In genomic region chr1:59261537-59261936, GRCh38 we compare ENCODE assay signal across 20 cellular contexts. TPM values are rescaled to one million over a fixed set of nuclear protein-coding genes. Genes with fewer than 3 reads are reported as not detected.
A peak's percentile ranks its signal among the peaks of the same experiment; 100 is the strongest.
DNase-seq lines count a peak whose midpoint lies in the region; ATAC-seq and TF ChIP-seq lines count a peak whose summit lies in the region.
"Had no signal": no experiment of that assay in that cellular context is flagged by ENCODE, and none has a peak within 500 bp of the region (broad histone marks: within the 10 kb centered on the region; RNA-seq: fewer than 3 reads in every experiment).

No MANE protein-coding gene starts in this region.

- H3K4me3 ChIP-seq in fibroblast of mammary gland (ENCODE audit: control insufficient read depth, low read depth, low read length) (no peak overlapping the region), hepatocyte (no peak overlapping the region), thoracic aorta (no peak overlapping the region)

- H3K79me2 ChIP-seq in hepatocyte, result no peaks in the 10 kb centered on the region

- H3K36me3 ChIP-seq in hepatocyte (replicated peaks; ENCODE audit: insufficient read depth, low read depth) (no peaks in the 10 kb centered on the region), thoracic aorta (no peaks in the 10 kb centered on the region)
- H3K36me3 ChIP-seq: brain microvascular endothelial cell had no signal

- no peaks in the 10 kb centered on the region for H3K27me3 ChIP-seq in hepatocyte
- no peaks in the 10 kb centered on the region for H3K27me3 ChIP-seq in thoracic aorta (replicated peaks; ENCODE audit: insufficient read depth)
- H3K27me3 ChIP-seq: brain microvascular endothelial cell had no signal

- H3K4me2 ChIP-seq in hepatocyte, result no peak overlapping the region

- DNase-seq in HEK293T (ENCODE audit: extremely low spot score) (no peak), fibroblast of mammary gland (ENCODE audit: low read depth) (peak; percentile 85), hepatocyte (ENCODE audit: low spot score) (peak; percentile 10), thoracic aorta (ENCODE audit: low spot score) (no peak), cortex of kidney (lab: John Stamatoyannopoulos, UW) (no peak), anterior cingulate cortex (lab: John Stamatoyannopoulos, UW) (no peak)
- DNase-seq: activated CD4-positive, alpha-beta T cell treated with anti-CD3 and anti-CD28 coated beads for 48 hours; activated CD8-positive, alpha-beta memory T cell treated with anti-CD3 and anti-CD28 coated beads, Interleukin-2, amount 10 ng/mL, durations not matched to agents 7 days and 5 days; activated naive CD8-positive, alpha-beta T cell treated with anti-CD3 and anti-CD28 coated beads, Interleukin-2, amount 10 ng/mL, durations not matched to agents 7 days and 5 days; brain microvascular endothelial cell; CD4-positive, alpha-beta T cell; KBM-7; NCI-H187 treated with DMSO at 0.1 percent for 48 hours; NCI-H774; OCI-M1; SIG-M5; stimulated activated CD4-positive, alpha-beta T cell treated with anti-CD3 and anti-CD28 coated beads, Interleukin-4, amount 100 ng/mL, for 1 hour; T-cell had no signal

- 60% methylated on average over 1 of the region's 1 CpG for WGBS in hepatocyte (ENCODE audit: low lambda C conversion rate, missing lambda C conversion rate)

- CTCF ChIA-PET in HEK293T (lab: Yijun Ruan, JAX), result interaction anchor here (0.6 kb wide), 1 partner anchor 40 kb away, joined by 5 read pairs; no protein-coding TSS in a partner anchor

- no peaks in the 10 kb centered on the region for H4K20me1 ChIP-seq in hepatocyte (ENCODE audit: insufficient read depth, poor library complexity, severe bottlenecking)

- POLR2A ChIA-PET in HEK293T (lab: Yijun Ruan, JAX), result no interaction called here

- TF ChIP-seq CTCF in fibroblast of mammary gland (conservative IDR thresholded peaks at IDR 0.05; ENCODE audit: control insufficient read depth, insufficient read depth, low read depth, low read length) (no peak), hepatocyte (IDR thresholded peaks at IDR 0.05; ENCODE audit: poor library complexity) (no peak), thoracic aorta (IDR thresholded peaks at IDR 0.05) (no peak)

- no peak overlapping the region for H2AFZ ChIP-seq in hepatocyte

- H3K9me2 ChIP-seq in hepatocyte (replicated peaks; ENCODE audit: insufficient read depth), result no peaks in the 10 kb centered on the region

- H3K27ac ChIP-seq in hepatocyte, result peak overlapping the region; percentile 20
- peak overlapping the region; percentile 7 to 54 for H3K27ac ChIP-seq in thoracic aorta
- H3K27ac ChIP-seq: brain microvascular endothelial cell had no signal

- no peak for ATAC-seq in thoracic aorta (ENCODE audit: insufficient number of reproducible peaks, low FRiP score, low read depth)
- no peak for ATAC-seq in HG03097 (IDR thresholded peaks at IDR 0.05; ENCODE audit: low FRiP score, unreplicated experiment)
- no peak for ATAC-seq in GM21717 (IDR thresholded peaks at IDR 0.05; ENCODE audit: unreplicated experiment)
- ATAC-seq: activated CD8-positive, alpha-beta memory T cell treated with anti-CD3 and anti-CD28 coated beads, Interleukin-2, amount 10 ng/mL, durations not matched to agents 7 days and 5 days; T-cell had no signal

- H3K4me1 ChIP-seq in hepatocyte (ENCODE audit: insufficient read depth) (no peaks in the 10 kb centered on the region), thoracic aorta (ENCODE audit: control insufficient read depth in 1 of 2, low read depth in 2 of 2) (peaks cover 20 to 32% of the 10 kb centered on the region in 2 donors)

- H3K9me3 ChIP-seq in hepatocyte (ENCODE audit: low read depth), result no peaks in the 10 kb centered on the region
- H3K9me3 ChIP-seq in thoracic aorta, result no peaks in the 10 kb centered on the region

TF ChIP-seq in HEK293T, 16 proteins besides CTCF, POLR2A, EP300 and RAD21:
- TF ChIP-seq CTBP1 (IDR thresholded peaks at IDR 0.05; ENCODE audit: borderline replicate concordance) (peak; percentile 61), SP1 (IDR thresholded peaks at IDR 0.05) (no peak)

RNA-seq across cellular contexts. Expression of gene FGGY, which starts 35.4 kb away (rescaled TPM):
- 13.8 and 20.6 TPM in 2 replicates for total RNA-seq in hepatocyte
- polyA plus RNA-seq in hepatocyte, result 18.0 and 25.5 TPM in 2 replicates
- total RNA-seq in thoracic aorta, result 1 to 10 TPM; 6.5 to 9.9 TPM

Comparison
In these comparisons a context has a peak if more than half of its experiments do, and no peak if none do; other contexts are left out.
1. DNase-seq: peak in fibroblast of mammary gland (single experiment) and hepatocyte (single experiment); none in HEK293T (single experiment), thoracic aorta (single experiment), cortex of kidney (single experiment) and anterior cingulate cortex (0 of 58).